In genomic region chr7:91248996-91249395, GRCh38 we compare ENCODE assay signal across 23 cellular contexts. TPM values are rescaled to one million over a fixed set of nuclear protein-coding genes. Genes with fewer than 3 reads are reported as not detected.
DNase-seq lines count a peak whose midpoint lies in the region; ATAC-seq and TF ChIP-seq lines count a peak whose summit lies in the region.
"Had no signal": no experiment of that assay in that cellular context is flagged by ENCODE, and none has a peak within 500 bp of the region (broad histone marks: within the 10 kb centered on the region; RNA-seq: fewer than 3 reads in every experiment).

No MANE protein-coding gene starts in this region.

- ATAC-seq in GM18909 (IDR thresholded peaks at IDR 0.05; ENCODE audit: poor library complexity, unreplicated experiment), result no peak
- no peak for ATAC-seq in gastroesophageal sphincter

- no peak for TF ChIP-seq EP300 in gastroesophageal sphincter (IDR thresholded peaks at IDR 0.05)

- intact Hi-C loops in MCF 10A (cut with micrococcal nuclease), result no loop called here
- intact Hi-C loops in tibial artery (cut with DNase I; ENCODE audit: low total_unique reads), result no loop called here

- TF ChIP-seq CTCF in HFFc6 (IDR thresholded peaks at IDR 0.05), result no peak
- no peak for TF ChIP-seq CTCF in MCF 10A (IDR thresholded peaks at IDR 0.05; ENCODE audit: unreplicated experiment)
- no peak for TF ChIP-seq CTCF in tibial artery (IDR thresholded peaks at IDR 0.05)
- no peak for TF ChIP-seq CTCF in gastroesophageal sphincter (IDR thresholded peaks at IDR 0.05)

- CTCF ChIA-PET in MCF 10A (lab: Yijun Ruan, JAX), result interaction anchor here (0.6 to 2.7 kb wide), 7 partner anchors 9 to 396 kb away, joined by 3 to 10 read pairs (median 5); no protein-coding TSS in a partner anchor

- H3K27me3 ChIP-seq in ACC112 (ENCODE audit: insufficient read depth, low read length), result no peaks in the 10 kb centered on the region
- no peaks in the 10 kb centered on the region for H3K27me3 ChIP-seq in tibial artery
- no peaks in the 10 kb centered on the region for H3K27me3 ChIP-seq in gastroesophageal sphincter
- H3K27me3 ChIP-seq: sigmoid colon, uterus had no signal

- peak overlapping the region; percentile 76 for H3K27ac Mint-ChIP-seq in HFFc6
- H3K27ac Mint-ChIP-seq in MCF 10A (ENCODE audit: low read depth, unreplicated experiment), result peak overlapping the region; percentile 80
- H3K27ac Mint-ChIP-seq: CD14-positive monocyte, endodermal cell, progenitor cell of endocrine pancreas had no signal

- no peak for TF ChIP-seq POLR2A in gastroesophageal sphincter (IDR thresholded peaks at IDR 0.05)

- H3K27ac ChIP-seq in ACC112 (ENCODE audit: low read depth, low read length) (peak overlapping the region; percentile 4; the same call in 1 of the 2 replicates), tibial artery (no peak overlapping the region), gastroesophageal sphincter (no peak overlapping the region)
- H3K27ac ChIP-seq: coronary artery, left ventricle myocardium inferior, sigmoid colon, uterus, WERI-Rb-1 had no signal

- H3K79me2 ChIP-seq in ACC112 (ENCODE audit: control insufficient read depth, insufficient read depth, low read length, unreplicated experiment), result no peaks in the 10 kb centered on the region

- H3K9me3 Mint-ChIP-seq in HFFc6 (no peaks in the 10 kb centered on the region), MCF 10A (ENCODE audit: unreplicated experiment) (no peaks in the 10 kb centered on the region)
- H3K9me3 Mint-ChIP-seq: CD14-positive monocyte, endodermal cell had no signal

- H2AFZ ChIP-seq in ACC112 (ENCODE audit: low read length, unreplicated experiment), result no peak overlapping the region

- no peaks in the 10 kb centered on the region for H3K36me3 Mint-ChIP-seq in HFFc6 (ENCODE audit: low read depth)
- H3K36me3 Mint-ChIP-seq in MCF 10A (ENCODE audit: insufficient read depth, unreplicated experiment), result no peaks in the 10 kb centered on the region
- H3K36me3 Mint-ChIP-seq: CD14-positive monocyte had no signal

- WGBS in gastroesophageal sphincter (ENCODE audit: low coverage in 1 of 2), 2 donors, result 17 to 56% methylated on average over 1 to 2 of the region's 2 CpGs

- BruUV-seq in MCF 10A (replicated peaks; lab: Mats Ljungman, UMichigan), result no TSS peak

- H3K4me1 ChIP-seq in ACC112 (ENCODE audit: control insufficient read depth, insufficient read depth, low read length, unreplicated experiment) (peaks cover 26% of the 10 kb centered on the region), tibial artery (peaks cover 0 to 4% (median 0%) of the 10 kb centered on the region in 4 donors), gastroesophageal sphincter (no peaks in the 10 kb centered on the region)
- H3K4me1 ChIP-seq: left ventricle myocardium inferior, sigmoid colon, uterus had no signal

- H3K4me1 Mint-ChIP-seq in HFFc6 (ENCODE audit: low read depth), result peaks cover 46% of the 10 kb centered on the region
- peaks cover 32% of the 10 kb centered on the region for H3K4me1 Mint-ChIP-seq in MCF 10A (ENCODE audit: insufficient read depth, unreplicated experiment)
- H3K4me1 Mint-ChIP-seq: CD14-positive monocyte, endodermal cell, neural crest cell had no signal

- H3K9me3 ChIP-seq in tibial artery, result no peaks in the 10 kb centered on the region
- H3K9me3 ChIP-seq in gastroesophageal sphincter, result no peaks in the 10 kb centered on the region
- H3K9me3 ChIP-seq: left ventricle myocardium inferior, sigmoid colon, uterus had no signal

- no peak for DNase-seq in HFFc6
- DNase-seq in MCF 10A (ENCODE audit: unreplicated experiment), result peak; percentile 30
- DNase-seq in kidney tubule cell (ENCODE audit: low spot score), result peak; percentile 42
- DNase-seq in tibial artery, result no peak
- no peak for DNase-seq in OCI-M1 (lab: John Stamatoyannopoulos, UW)
- DNase-seq: activated CD8-positive, alpha-beta memory T cell treated with anti-CD3 and anti-CD28 coated beads, Interleukin-2, amount 50 U/mL, for 48 hours; activated effector memory CD4-positive, alpha-beta T cell treated with anti-CD3 and anti-CD28 coated beads, Interleukin-2, amount 50 U/mL, for 16 hours; endodermal cell; GF-D8; Kasumi-1; left ventricle myocardium inferior; NCI-H1092; sigmoid colon; substantia nigra; uterus; WERI-Rb-1 had no signal

- POLR2A ChIA-PET in MCF 10A (lab: Yijun Ruan, JAX), result interaction anchor here (0.6 to 2.3 kb wide), 6 partner anchors 9 to 84 kb away, joined by 3 to 15 read pairs (median 10); no protein-coding TSS in a partner anchor

- H3K36me3 ChIP-seq in ACC112 (ENCODE audit: insufficient read depth, low read length), result no peaks in the 10 kb centered on the region
- H3K36me3 ChIP-seq in tibial artery, result no peaks in the 10 kb centered on the region
- no peaks in the 10 kb centered on the region for H3K36me3 ChIP-seq in gastroesophageal sphincter
- H3K36me3 ChIP-seq: left ventricle myocardium inferior, sigmoid colon, uterus, WERI-Rb-1 had no signal

- no peak overlapping the region for H3K4me3 Mint-ChIP-seq in HFFc6
- H3K4me3 Mint-ChIP-seq in MCF 10A (ENCODE audit: unreplicated experiment), result peak overlapping the region; percentile 8
- H3K4me3 Mint-ChIP-seq: CD14-positive monocyte, endodermal cell, neural crest cell had no signal

- H3K4me3 ChIP-seq in ACC112 (ENCODE audit: low read depth, low read length) (no peak overlapping the region), tibial artery (no peak overlapping the region), gastroesophageal sphincter (no peak overlapping the region)
- H3K4me3 ChIP-seq: coronary artery, left ventricle myocardium inferior, sigmoid colon, uterus had no signal

- H3K27me3 Mint-ChIP-seq in HFFc6 (ENCODE audit: insufficient read depth) (peaks cover 1% of the 10 kb centered on the region), MCF 10A (ENCODE audit: insufficient read depth, unreplicated experiment) (no peaks in the 10 kb centered on the region)
- H3K27me3 Mint-ChIP-seq: progenitor cell of endocrine pancreas had no signal

RNA-seq across cellular contexts. Expression of gene FZD1, which starts 15.2 kb away (rescaled TPM):
- 10 to 100 TPM in 3 of 6 experiments, 1 to 10 TPM in 3; 9.0 to 11.1 (median 9.9) TPM for total RNA-seq in HFFc6 (2021; fragmentation: NEBNext Ultra II Directional; extraction: Animal tissue kit (Norgen Biotek cat#: 25700))
- total RNA-seq in MCF 10A (2022) (3.3 and 4.4 TPM in 2 replicates), gastroesophageal sphincter (10 to 100 TPM; 12.3 to 19.5 (median 17.3) TPM)

Comparison
In these comparisons a context has a peak if more than half of its experiments do, and no peak if none do; other contexts are left out.
1. DNase-seq: peak in MCF 10A (single experiment) and kidney tubule cell (single experiment); none in HFFc6 (single experiment), tibial artery (0 of 2) and OCI-M1 (single experiment).